ENCODE assay signal across 8 cellular contexts in the genomic region with DNA sequence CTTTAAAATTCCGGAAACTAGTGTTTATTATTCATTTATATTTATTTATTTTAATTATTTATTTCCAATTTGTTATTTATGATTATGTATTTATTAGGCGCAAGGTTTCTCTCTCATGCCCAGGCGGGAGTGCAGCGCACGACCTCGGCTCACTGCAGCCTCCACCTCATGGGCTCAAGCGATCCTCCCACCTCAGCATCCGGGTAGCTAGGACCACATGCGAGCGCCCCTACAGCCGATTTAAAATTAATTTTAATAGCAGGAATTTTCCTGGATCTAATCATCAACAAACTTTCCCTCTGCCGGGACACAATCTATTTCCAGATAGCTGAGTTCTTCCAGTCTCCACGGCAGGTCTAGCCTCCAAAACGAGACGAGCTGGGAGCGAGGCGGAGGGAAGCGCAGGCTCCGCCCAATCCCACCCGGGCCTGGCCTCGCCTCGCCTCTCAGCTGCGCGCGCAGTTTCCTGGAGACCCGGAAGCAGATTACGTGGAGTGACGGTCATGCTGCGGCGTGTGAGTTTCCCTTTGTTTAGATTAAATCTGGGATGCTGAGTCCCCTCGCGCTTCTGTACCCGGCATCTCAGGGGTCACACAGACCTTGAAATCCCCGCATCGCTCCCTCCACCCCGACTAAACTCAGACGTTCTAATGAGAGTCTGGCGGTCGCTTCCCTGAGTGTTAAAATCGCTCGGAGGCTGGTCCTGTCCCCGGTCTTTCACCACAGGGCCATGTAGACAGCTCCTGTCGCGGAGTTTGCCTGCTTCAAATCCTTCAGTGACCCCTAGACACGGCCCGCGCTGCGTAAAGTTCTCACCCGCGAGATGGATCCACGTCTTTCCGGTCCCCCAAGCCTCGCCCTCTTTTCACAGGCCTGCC. TPM values are rescaled to one million over a fixed set of nuclear protein-coding genes. Genes with fewer than 3 reads are reported as not detected.
A peak's percentile ranks its signal among the peaks of the same experiment; 100 is the strongest.
DNase-seq lines count a peak whose midpoint lies in the region; ATAC-seq and TF ChIP-seq lines count a peak whose summit lies in the region.

A gene (plus strand): TSS at position 461 of the 878 bp plus-strand sequence. CDS start 43 bp downstream, at position 504.

- H3K4me1 Mint-ChIP-seq in activated CD4-positive, alpha-beta T cell treated with anti-CD3 and anti-CD28 coated beads for 36 hours = peaks cover 11% of the 10 kb centered on the region

- peaks cover 42% of the 10 kb centered on the region for H3K9me3 Mint-ChIP-seq in activated CD4-positive, alpha-beta T cell treated with anti-CD3 and anti-CD28 coated beads for 36 hours (ENCODE audit: low read depth)

- H3K4me3 Mint-ChIP-seq in activated CD4-positive, alpha-beta T cell treated with anti-CD3 and anti-CD28 coated beads for 36 hours = peak within 1 kb of the TSS; percentile 94

- peaks cover 68% of the 10 kb centered on the region for H3K9me3 ChIP-seq in AG04450 (ENCODE audit: control insufficient read depth, insufficient read depth, low read length)

- peak within 1 kb of the TSS; percentile 85 for H3K4me3 ChIP-seq in AG04450 (ENCODE audit: low read depth, low read length)

- CTCF ChIA-PET in AG04450 (lab: Charles Lee) = no interaction called here
- CTCF ChIA-PET in activated CD4-positive, alpha-beta T cell treated with anti-CD3 and anti-CD28 coated beads for 36 hours (lab: Charles Lee) = interaction anchor here (0.7 to 1.1 kb wide), 3 partner anchors 13 to 101 kb away, joined by 3 to 4 read pairs (median 4); a partner anchor contains a TSS

- no peak for TF ChIP-seq CTCF in AG04450 (IDR thresholded peaks at IDR 0.05; ENCODE audit: low read depth, low read length)

- no peaks in the 10 kb centered on the region for H3K27me3 Mint-ChIP-seq in activated CD4-positive, alpha-beta T cell treated with anti-CD3 and anti-CD28 coated beads for 36 hours

- H3K27ac Mint-ChIP-seq in activated CD4-positive, alpha-beta T cell treated with anti-CD3 and anti-CD28 coated beads for 36 hours = peak within 1 kb of the TSS; percentile 99

- DNase-seq in AG04450 (ENCODE audit: low read depth, low spot score) (peak; percentile 80), NCI-H1436 treated with DMSO at 0.1 percent for 48 hours (lab: John Stamatoyannopoulos, UW) (peak; percentile 79), cerebellar nuclear complex (lab: John Stamatoyannopoulos, UW) (peak; percentile 31 to 55), islet precursor cell (peak; percentile 88), cortex of kidney (lab: John Stamatoyannopoulos, UW) (no peak)
- peak; percentile 96 for DNase-seq in activated CD4-positive, alpha-beta T cell treated with anti-CD3 and anti-CD28 coated beads for 36 hours
- DNase-seq in stimulated activated CD4-positive, alpha-beta T cell treated with anti-CD3 and anti-CD28 coated beads, Interleukin-12 subunit alpha, Interleukin-12 subunit beta, amount 100 ng/mL, for 4 hours = peak; percentile 94

- H3K36me3 Mint-ChIP-seq in activated CD4-positive, alpha-beta T cell treated with anti-CD3 and anti-CD28 coated beads for 36 hours (ENCODE audit: low read depth) = peaks cover 68% of the 10 kb centered on the region

- intact Hi-C loops in activated CD4-positive, alpha-beta T cell treated with anti-CD3 and anti-CD28 coated beads for 36 hours (cut with DNase I, micrococcal nuclease) = loop anchor here (1.0 to 2.0 kb wide), 4 partner anchors 28 to 229 kb away; a partner anchor contains a TSS

- POLR2A ChIA-PET in AG04450 (lab: Yijun Ruan, JAX) = interaction anchor here (0.7 kb wide), 1 partner anchor 26 kb away, joined by 3 read pairs; no protein-coding TSS in a partner anchor
- POLR2A ChIA-PET in activated CD4-positive, alpha-beta T cell treated with anti-CD3 and anti-CD28 coated beads for 36 hours (lab: Charles Lee) = interaction anchor here (0.6 kb wide), 3 partner anchors 34 to 573 kb away, joined by 3 to 5 read pairs (median 4); a partner anchor contains a TSS

- ATAC-seq in GM19397 (IDR thresholded peaks at IDR 0.05; ENCODE audit: unreplicated experiment) = peak; percentile 96
- ATAC-seq in activated CD4-positive, alpha-beta T cell treated with anti-CD3 and anti-CD28 coated beads for 36 hours = peak; percentile 99

- H3K27ac ChIP-seq in AG04450 (ENCODE audit: low read depth, low read length) = peak within 1 kb of the TSS; percentile 100

- H3K27me3 ChIP-seq in AG04450 (ENCODE audit: control insufficient read depth, insufficient read depth, low read length) = no peaks in the 10 kb centered on the region

RNA-seq across cellular contexts. Expression of the gene that starts here (rescaled TPM):
- polyA plus RNA-seq in AG04450 (2011; rRNA removed) = 15.6 and 19.9 TPM in 2 replicates
- 15.9 and 17.0 TPM in 2 replicates for polyA minus RNA-seq in AG04450 (2011; rRNA and poly(A)+ RNA removed)
- total RNA-seq in activated CD4-positive, alpha-beta T cell treated with anti-CD3 and anti-CD28 coated beads for 36 hours = 10 to 100 TPM; 11.5 to 13.7 TPM
